Comparison of ENCODE assay signal across 1 cellular context in genomic region chr15:38622908-38623307, GRCh38.
TF ChIP-seq lines count a peak whose summit lies in the region.

No MANE protein-coding gene starts in this region.

TF ChIP-seq in GM12878, 131 proteins besides CTCF, POLR2A, EP300 and RAD21 (continued from another document and continues in another):
- TF ChIP-seq RELB (IDR thresholded peaks at IDR 0.05; ENCODE audit: low read depth) (peak; percentile 73; the same call in 1 of the 2 replicates), USF2 (IDR thresholded peaks at IDR 0.05; ENCODE audit: borderline replicate concordance, low read depth, low read length) (no peak), WRNIP1 (IDR thresholded peaks at IDR 0.05; ENCODE audit: borderline replicate concordance, low read depth, low read length) (no peak), TCF7 (IDR thresholded peaks at IDR 0.05; ENCODE audit: borderline replicate concordance) (no peak), CUX1 (IDR thresholded peaks at IDR 0.05; ENCODE audit: insufficient replicate concordance, low read depth, low read length) (no peak), MYC (IDR thresholded peaks at IDR 0.05; ENCODE audit: insufficient read depth, insufficient read length, insufficient replicate concordance, low read length, severe bottlenecking) (no peak), NR2F1 (conservative IDR thresholded peaks at IDR 0.05) (peak; percentile 100), MTA3 (IDR thresholded peaks at IDR 0.05; ENCODE audit: borderline replicate concordance, low read length) (no peak), CBX5 (IDR thresholded peaks at IDR 0.05; ENCODE audit: low read depth) (no peak), CHD2 (IDR thresholded peaks at IDR 0.05; ENCODE audit: borderline replicate concordance, low read depth, low read length) (peak; percentile 25; the same call in 1 of the 2 replicates), HDAC2 (IDR thresholded peaks at IDR 0.05) (no peak), BMI1 (IDR thresholded peaks at IDR 0.05; ENCODE audit: borderline replicate concordance) (peak; percentile 56; the same call in 1 of the 2 replicates), IRF5 (IDR thresholded peaks at IDR 0.05; ENCODE audit: borderline replicate concordance) (no peak), SPI1 (IDR thresholded peaks at IDR 0.05; ENCODE audit: borderline replicate concordance, insufficient read depth, low read depth, low read length) (no peak), BCL11A (IDR thresholded peaks at IDR 0.05; ENCODE audit: low read depth, low read length) (0 out of 2 replicates have a peak, but pooled peaks have one; percentile 28), HDAC6 (IDR thresholded peaks at IDR 0.05; ENCODE audit: unreplicated experiment) (no peak), KAT2A (conservative IDR thresholded peaks at IDR 0.05; ENCODE audit: control insufficient read depth, low read depth, low read length) (no peak), POU2F2 (IDR thresholded peaks at IDR 0.05; ENCODE audit: borderline replicate concordance, low read depth, low read length) (no peak), CBFB (IDR thresholded peaks at IDR 0.05; ENCODE audit: low read depth) (no peak), LARP7 (IDR thresholded peaks at IDR 0.05) (no peak), RBBP5 (conservative IDR thresholded peaks at IDR 0.05) (no peak), BACH1 (IDR thresholded peaks at IDR 0.05; ENCODE audit: borderline replicate concordance) (peak; percentile 68; the same call in 1 of the 2 replicates), ZNF687 (IDR thresholded peaks at IDR 0.05) (peak; percentile 73), NFYA (IDR thresholded peaks at IDR 0.05; ENCODE audit: borderline replicate concordance, low read depth, low read length) (no peak), MLLT1 (IDR thresholded peaks at IDR 0.05) (peak; percentile 36; the same call in 1 of the 2 replicates), ZNF207 (IDR thresholded peaks at IDR 0.05; ENCODE audit: borderline replicate concordance) (no peak), EZH2 (IDR thresholded peaks at IDR 0.05; ENCODE audit: borderline replicate concordance, control insufficient read depth, low read depth, low read length) (no peak), FOXM1 (IDR thresholded peaks at IDR 0.05; ENCODE audit: low read depth, low read length) (no peak), ESRRA (IDR thresholded peaks at IDR 0.05; ENCODE audit: low read length) (no peak), NFXL1 (IDR thresholded peaks at IDR 0.05; ENCODE audit: borderline replicate concordance) (no peak), ZBTB4 (CRISPR knock-in tag; IDR thresholded peaks at IDR 0.05) (no peak), ZNF217 (IDR thresholded peaks at IDR 0.05) (peak; percentile 70; the same call in 1 of the 2 replicates), DPF2 (IDR thresholded peaks at IDR 0.05) (peak; percentile 46), REST (IDR thresholded peaks at IDR 0.05; ENCODE audit: low read depth, low read length) (no peak), SUZ12 (IDR thresholded peaks at IDR 0.05; ENCODE audit: unreplicated experiment) (no peak), SUPT20H (IDR thresholded peaks at IDR 0.05; ENCODE audit: borderline replicate concordance, control insufficient read depth, low read depth, low read length) (no peak), ZNF384 (IDR thresholded peaks at IDR 0.05; ENCODE audit: borderline replicate concordance, low read depth, low read length) (no peak), GABPA (IDR thresholded peaks at IDR 0.05; ENCODE audit: low read depth) (no peak)
